13 cellular contexts compared by ENCODE assay signal in genomic region chr14:51527073-51527472, GRCh38.
A peak's percentile ranks its signal among the peaks of the same experiment; 100 is the strongest.
DNase-seq lines count a peak whose midpoint lies in the region; ATAC-seq and TF ChIP-seq lines count a peak whose summit lies in the region.
"Had no signal": no experiment of that assay in that cellular context is flagged by ENCODE, and none has a peak within 500 bp of the region (broad histone marks: within the 10 kb centered on the region; RNA-seq: fewer than 3 reads in every experiment).

No MANE protein-coding gene starts in this region.

- no peaks in the 10 kb centered on the region for H3K36me3 ChIP-seq in brain microvascular endothelial cell (replicated peaks)
- H3K36me3 ChIP-seq: neural progenitor cell had no signal

- DNase-seq in NCI-H2171 treated with DMSO at 0.1 percent for 48 hours (lab: John Stamatoyannopoulos, UW) (peak; percentile 50), NCI-H2171 (lab: John Stamatoyannopoulos, UW) (no peak), brain microvascular endothelial cell (peak; percentile 66), foreskin keratinocyte (peak in 1 of 2 donors; percentile 43), mesenteric fat pad (ENCODE audit: low spot score) (no peak), T-helper 1 cell (no peak)
- DNase-seq in activated CD8-positive, alpha-beta memory T cell treated with anti-CD3 and anti-CD28 coated beads for 24 hours, result no peak
- DNase-seq: DND-41, Right ventricle myocardium superior, T-helper 2 cell, testis had no signal

- H3K4me1 ChIP-seq in foreskin keratinocyte, result peaks cover 25% of the 10 kb centered on the region
- H3K4me1 ChIP-seq: neural progenitor cell, testis had no signal

- no peaks in the 10 kb centered on the region for H3K27me3 ChIP-seq in brain microvascular endothelial cell (replicated peaks)
- no peaks in the 10 kb centered on the region for H3K27me3 ChIP-seq in foreskin keratinocyte
- H3K27me3 ChIP-seq: neural progenitor cell, testis had no signal

- H3K27ac ChIP-seq in brain microvascular endothelial cell (peak overlapping the region; percentile 55), foreskin keratinocyte (no peak overlapping the region)
- H3K27ac ChIP-seq: neural progenitor cell, testis had no signal

- ATAC-seq in foreskin keratinocyte (peak; percentile 31), GM18505 (IDR thresholded peaks at IDR 0.05; ENCODE audit: unreplicated experiment) (no peak)

- in situ Hi-C loops in brain microvascular endothelial cell (cut with HindIII; ENCODE audit: low pct_ligation_motif_present, low sequenced_read_pairs), result no loop called here

- no peak for TF ChIP-seq CTCF in brain microvascular endothelial cell (IDR thresholded peaks at IDR 0.05; ENCODE audit: low read depth, low read length, missing control alignments)
- no peak for TF ChIP-seq CTCF in foreskin keratinocyte (conservative IDR thresholded peaks at IDR 0.05)

- no peak for TF ChIP-seq POLR2A in GM18505 (IDR thresholded peaks at IDR 0.05; ENCODE audit: borderline replicate concordance, extremely low read depth, insufficient read depth, insufficient read length)

- no peak overlapping the region for H3K4me3 ChIP-seq in brain microvascular endothelial cell (ENCODE audit: low read depth, low read length)
- H3K4me3 ChIP-seq: neural progenitor cell, testis had no signal

Comparison
In these comparisons a context has a peak if more than half of its experiments do, and no peak if none do; other contexts are left out.
1. DNase-seq: peak in NCI-H2171 treated with DMSO at 0.1 percent for 48 hours (single experiment) and brain microvascular endothelial cell (single experiment); none in NCI-H2171 (single experiment), mesenteric fat pad (single experiment), activated CD8-positive, alpha-beta memory T cell treated with anti-CD3 and anti-CD28 coated beads for 24 hours (single experiment) and T-helper 1 cell (0 of 5).